ENCODE assay signal across 9 cellular contexts in genomic region chr4:84258905-84259830, GRCh38.
DNase-seq lines count a peak whose midpoint lies in the region; ATAC-seq, FAIRE-seq and TF ChIP-seq lines count a peak whose summit lies in the region.
"Had no signal": no experiment of that assay in that cellular context is flagged by ENCODE, and none has a peak within 500 bp of the region (broad histone marks: within the 10 kb centered on the region; RNA-seq: fewer than 3 reads in every experiment).

No MANE protein-coding gene starts in this region.

- no peaks in the 10 kb centered on the region for H3K4me1 Mint-ChIP-seq in CD8-positive, alpha-beta memory T cell

- CTCF ChIA-PET in CD8-positive, alpha-beta memory T cell (lab: Charles Lee) = no interaction called here

- no peaks in the 10 kb centered on the region for H3K36me3 ChIP-seq in esophagus muscularis mucosa
- H3K36me3 ChIP-seq in upper lobe of left lung = no peaks in the 10 kb centered on the region
- no peaks in the 10 kb centered on the region for H3K36me3 ChIP-seq in CD8-positive, alpha-beta memory T cell (ENCODE audit: insufficient read depth, low read length)

- TF ChIP-seq EP300 in esophagus muscularis mucosa (IDR thresholded peaks at IDR 0.05) = no peak
- no peak for TF ChIP-seq EP300 in upper lobe of left lung (IDR thresholded peaks at IDR 0.05)

- H3K4me1 ChIP-seq in esophagus muscularis mucosa (no peaks in the 10 kb centered on the region), upper lobe of left lung (no peaks in the 10 kb centered on the region)
- H3K4me1 ChIP-seq in CD8-positive, alpha-beta memory T cell (ENCODE audit: insufficient read depth, low read length) = no peaks in the 10 kb centered on the region

- no peaks in the 10 kb centered on the region for H3K27me3 Mint-ChIP-seq in CD8-positive, alpha-beta memory T cell

- FAIRE-seq in GM18507 (lab: Jason Lieb, UNC) = peak; percentile 78
- FAIRE-seq: endometrium had no signal

- H3K27ac Mint-ChIP-seq in CD8-positive, alpha-beta memory T cell = no peak overlapping the region

- no peak overlapping the region for H3K27ac ChIP-seq in esophagus muscularis mucosa (replicated peaks in 1 of 4)
- no peak overlapping the region for H3K27ac ChIP-seq in upper lobe of left lung
- H3K27ac ChIP-seq in CD8-positive, alpha-beta memory T cell (ENCODE audit: low read depth, low read length) = no peak overlapping the region

- intact Hi-C loops in esophagus muscularis mucosa (cut with DNase I) = no loop called here

- peak; percentile 74 for ATAC-seq in HG02798 (IDR thresholded peaks at IDR 0.05; ENCODE audit: poor library complexity, unreplicated experiment)
- peak in 1 of 2 donors; percentile 66 for ATAC-seq in upper lobe of left lung (ENCODE audit: low FRiP score in 2 of 2)

- TF ChIP-seq CTCF in esophagus muscularis mucosa (IDR thresholded peaks at IDR 0.05) (peak; percentile 26 to 47 (median 37)), upper lobe of left lung (IDR thresholded peaks at IDR 0.05) (peak in 5 of 6 experiments; percentile 24 to 66 (median 30))

- H3K27me3 ChIP-seq in esophagus muscularis mucosa (no peaks in the 10 kb centered on the region), upper lobe of left lung (no peaks in the 10 kb centered on the region)
- no peaks in the 10 kb centered on the region for H3K27me3 ChIP-seq in CD8-positive, alpha-beta memory T cell (ENCODE audit: insufficient read depth, low read length, poor library complexity, severe bottlenecking)

- H3K4me3 ChIP-seq in esophagus muscularis mucosa = no peak overlapping the region
- no peak overlapping the region for H3K4me3 ChIP-seq in upper lobe of left lung
- H3K4me3 ChIP-seq in CD8-positive, alpha-beta memory T cell (ENCODE audit: low read length) = no peak overlapping the region

- H3K4me3 Mint-ChIP-seq in CD8-positive, alpha-beta memory T cell = no peak overlapping the region

- peak; percentile 50 for DNase-seq in ACHN
- DNase-seq in GM18507 (ENCODE audit: extremely low spot score, insufficient read length, low read depth) = no peak
- peak; percentile 36 for DNase-seq in NCI-H82 (lab: John Stamatoyannopoulos, UW)
- no peak for DNase-seq in esophagus muscularis mucosa (ENCODE audit: extremely low spot score)
- DNase-seq in upper lobe of left lung = no peak
- no peak for DNase-seq in CD8-positive, alpha-beta memory T cell
- no peak for DNase-seq in NCI-H1436 treated with DMSO at 0.1 percent for 48 hours (lab: John Stamatoyannopoulos, UW)

- H3K36me3 Mint-ChIP-seq in CD8-positive, alpha-beta memory T cell = peaks cover 0 to 2% (median 0%) of the 10 kb centered on the region in 3 donors

- 60% methylated on average over 2 of the region's 2 CpGs for WGBS in esophagus muscularis mucosa
- WGBS in upper lobe of left lung, 2 donors = 32 to 35% methylated on average over 2 of the region's 2 CpGs

- H3K9me3 ChIP-seq in esophagus muscularis mucosa (peaks cover 0 to 20% (median 7%) of the 10 kb centered on the region in 4 donors), upper lobe of left lung (peaks cover 0 to 6% (median 3%) of the 10 kb centered on the region in 4 donors)
- no peaks in the 10 kb centered on the region for H3K9me3 ChIP-seq in CD8-positive, alpha-beta memory T cell (ENCODE audit: low read length)

- in situ Hi-C loops in ACHN (cut with HindIII; ENCODE audit: low pct_ligation_motif_present, low pct_unique_long_range_greater_than_20kb, low sequenced_read_pairs) = no loop called here

- H3K9me3 Mint-ChIP-seq in CD8-positive, alpha-beta memory T cell = peaks cover 20 to 30% (median 23%) of the 10 kb centered on the region in 5 donors

- no peak for TF ChIP-seq POLR2A in esophagus muscularis mucosa (IDR thresholded peaks at IDR 0.05; ENCODE audit: low read depth)
- no peak for TF ChIP-seq POLR2A in upper lobe of left lung (IDR thresholded peaks at IDR 0.05)

- POLR2A ChIA-PET in CD8-positive, alpha-beta memory T cell (lab: Charles Lee) = no interaction called here

Comparison
In these comparisons a context has a peak if more than half of its experiments do, and no peak if none do; other contexts are left out.
1. DNase-seq: peak in ACHN (single experiment) and NCI-H82 (single experiment); none in GM18507 (single experiment), esophagus muscularis mucosa (single experiment), upper lobe of left lung (0 of 2), CD8-positive, alpha-beta memory T cell (0 of 5) and NCI-H1436 treated with DMSO at 0.1 percent for 48 hours (single experiment).